In the genomic region with DNA sequence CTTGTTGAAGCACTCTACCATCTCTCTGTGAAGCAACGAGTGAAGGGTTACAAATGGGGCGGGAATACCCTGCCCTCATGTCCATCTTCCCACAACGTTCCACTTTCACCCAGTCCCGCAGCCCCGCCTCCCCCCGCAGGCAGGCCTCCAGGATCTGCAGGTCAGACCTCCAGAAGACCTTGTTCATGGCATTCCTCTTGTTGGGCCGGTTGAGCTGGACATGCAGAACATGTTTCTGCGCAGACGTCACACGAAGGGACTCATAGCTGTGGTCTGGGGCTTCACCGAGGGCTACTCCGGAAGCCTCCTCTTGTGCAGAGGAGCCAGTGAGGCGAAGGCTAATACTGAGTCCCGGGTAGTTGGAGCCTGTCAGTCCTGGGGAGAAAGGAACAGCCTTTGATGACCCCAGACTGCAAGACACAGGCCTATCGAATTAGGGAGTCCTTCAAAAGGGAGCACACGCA, we compare ENCODE assay signal across 8 cellular contexts.
A peak's percentile ranks its signal among the peaks of the same experiment; 100 is the strongest.
DNase-seq lines count a peak whose midpoint lies in the region; ATAC-seq and TF ChIP-seq lines count a peak whose summit lies in the region.

No MANE protein-coding gene starts in this region.

- no peaks in the 10 kb centered on the region for H3K9me2 ChIP-seq in DOHH2 (replicated peaks; ENCODE audit: control insufficient read depth, low read length)

- H4K20me1 ChIP-seq in DOHH2 (ENCODE audit: control insufficient read depth, insufficient read depth, low read depth, low read length), result no peaks in the 10 kb centered on the region

- H3K27me3 ChIP-seq in DOHH2 (ENCODE audit: control insufficient read depth, low read length), result no peaks in the 10 kb centered on the region

- H3K4me2 ChIP-seq in DOHH2 (ENCODE audit: low read length), result peak overlapping the region; percentile 98

- H3K27ac ChIP-seq in DOHH2 (ENCODE audit: low read depth, low read length), result peak overlapping the region; percentile 60
- H3K27ac ChIP-seq in coronary artery, result peak overlapping the region; percentile 82 to 99

- TF ChIP-seq CTCF in DOHH2 (IDR thresholded peaks at IDR 0.05; ENCODE audit: low read depth, low read length, poor library complexity, severe bottlenecking), result no peak
- TF ChIP-seq CTCF in coronary artery (IDR thresholded peaks at IDR 0.05), result no peak

- H3K9me3 ChIP-seq in DOHH2 (ENCODE audit: control insufficient read depth, insufficient read depth, low read length), result no peaks in the 10 kb centered on the region

- peaks cover 26% of the 10 kb centered on the region for H3K4me1 ChIP-seq in DOHH2 (ENCODE audit: control insufficient read depth, low read length)

- peaks cover 27% of the 10 kb centered on the region for H3F3A ChIP-seq in DOHH2 (ENCODE audit: control insufficient read depth, insufficient read depth)

- peaks cover 18% of the 10 kb centered on the region for H3K79me2 ChIP-seq in DOHH2 (ENCODE audit: control insufficient read depth, low read length)

- H3K4me3 ChIP-seq in DOHH2 (ENCODE audit: low read length), result peak overlapping the region; percentile 95
- H3K4me3 ChIP-seq in coronary artery, result peak overlapping the region; percentile 94

- peak; percentile 42 for ATAC-seq in GM19397 (IDR thresholded peaks at IDR 0.05; ENCODE audit: unreplicated experiment)
- peak; percentile 54 for ATAC-seq in HG03432 (IDR thresholded peaks at IDR 0.05; ENCODE audit: unreplicated experiment)
- peak; percentile 55 for ATAC-seq in stimulated activated naive CD8-positive, alpha-beta T cell treated with anti-CD3 and anti-CD28 coated beads, Interleukin-15, Interleukin-2, amounts not matched to agents 100 U/mL and 50 U/mL, for 24 hours

- peaks cover 47% of the 10 kb centered on the region for H3K36me3 ChIP-seq in DOHH2 (ENCODE audit: control insufficient read depth, low read length)

- DNase-seq in SHP77 (lab: John Stamatoyannopoulos, UW), result peak; percentile 66 to 73
- peak; percentile 89 for DNase-seq in coronary artery (ENCODE audit: low spot score)
- peak; percentile 76 for DNase-seq in left kidney (ENCODE audit: low read depth, low spot score)
- DNase-seq in stimulated activated naive CD8-positive, alpha-beta T cell treated with anti-CD3 and anti-CD28 coated beads, Interleukin-15, Interleukin-2, amounts not matched to agents 100 U/mL and 50 U/mL, for 24 hours, result peak; percentile 55
- DNase-seq in NCI-H1436 (lab: John Stamatoyannopoulos, UW), result no peak
